Comparison of ENCODE assay signal across 21 cellular contexts in genomic region chr1:117582341-117582902, GRCh38.
"Had no signal": no experiment of that assay in that cellular context is flagged by ENCODE, and none has a peak within 500 bp of the region (broad histone marks: within the 10 kb centered on the region; RNA-seq: fewer than 3 reads in every experiment).

No MANE protein-coding gene starts in this region.

- DNase-seq: activated CD4-positive, alpha-beta T cell treated with anti-CD3 and anti-CD28 coated beads, Interleukin-2, amount 10 ng/mL, durations not matched to agents 24 days and 14 days; activated CD4-positive, CD25-positive, alpha-beta regulatory T cell; activated CD8-positive, alpha-beta T cell treated with anti-CD3 and anti-CD28 coated beads, Interleukin-2, amount 10 ng/mL, durations not matched to agents 7 days and 5 days; activated gamma-delta T cell; activated T-cell treated with anti-CD3 and anti-CD28 coated beads, Interleukin-2, amount 50 U/mL, for 4 hours; adrenal gland; foreskin keratinocyte; glutamatergic neuron; left colon; lower lobe of right lung; nephron progenitor cell; occipital lobe; retina; stimulated activated CD4-positive, alpha-beta T cell treated with anti-CD3 and anti-CD28 coated beads, Interleukin-2, amount 100 ng/mL, for 48 hours; testis had no signal

- H3K27me3 Mint-ChIP-seq: activated CD4-positive, alpha-beta T cell treated with anti-CD3 and anti-CD28 coated beads, Interleukin-2, amount 10 ng/mL, durations not matched to agents 24 days and 14 days; activated naive CD4-positive, alpha-beta T cell treated with anti-CD3 and anti-CD28 coated beads, Interleukin-2, amount 50 U/mL, for 24 hours had no signal

- H3K27ac Mint-ChIP-seq: activated CD4-positive, alpha-beta T cell treated with anti-CD3 and anti-CD28 coated beads, Interleukin-2, amount 10 ng/mL, durations not matched to agents 24 days and 14 days; activated CD8-positive, alpha-beta T cell treated with anti-CD3 and anti-CD28 coated beads, Interleukin-2, amount 10 ng/mL, durations not matched to agents 7 days and 5 days; mesothelial cell of epicardium; nephron progenitor cell; T-helper 2 cell treated with Interferon-gamma antibody and Interleukin-4, amounts not matched to agents 5 μg/mL and 100 μg/mL, for 36 hours had no signal

- H3K4me1 Mint-ChIP-seq: activated CD4-positive, alpha-beta T cell treated with anti-CD3 and anti-CD28 coated beads, Interleukin-2, amount 10 ng/mL, durations not matched to agents 24 days and 14 days; activated naive CD4-positive, alpha-beta T cell treated with anti-CD3 and anti-CD28 coated beads, Interleukin-2, amount 50 U/mL, for 24 hours; mesothelial cell of epicardium had no signal

- H3K9me3 Mint-ChIP-seq: activated CD4-positive, alpha-beta T cell treated with anti-CD3 and anti-CD28 coated beads, Interleukin-2, amount 10 ng/mL, durations not matched to agents 24 days and 14 days; activated naive CD4-positive, alpha-beta T cell treated with anti-CD3 and anti-CD28 coated beads, Interleukin-2, amount 50 U/mL, for 24 hours; activated T-cell treated with anti-CD3 and anti-CD28 coated beads, Interleukin-2, amount 50 U/mL, for 4 hours; mesothelial cell of epicardium; nephron progenitor cell; T-helper 2 cell treated with Interferon-gamma antibody and Interleukin-4, amounts not matched to agents 5 μg/mL and 100 μg/mL, for 36 hours had no signal

- H3K4me3 Mint-ChIP-seq: activated CD4-positive, alpha-beta T cell treated with anti-CD3 and anti-CD28 coated beads, Interleukin-2, amount 10 ng/mL, durations not matched to agents 24 days and 14 days; activated CD8-positive, alpha-beta T cell treated with anti-CD3 and anti-CD28 coated beads, Interleukin-2, amount 10 ng/mL, durations not matched to agents 7 days and 5 days; activated naive CD4-positive, alpha-beta T cell treated with anti-CD3 and anti-CD28 coated beads, Interleukin-2, amount 50 U/mL, for 24 hours; activated T-cell treated with anti-CD3 and anti-CD28 coated beads, Interleukin-2, amount 50 U/mL, for 4 hours; mesothelial cell of epicardium; nephron progenitor cell; T-helper 2 cell treated with Interferon-gamma antibody and Interleukin-4, amounts not matched to agents 5 μg/mL and 100 μg/mL, for 36 hours had no signal

- H3K36me3 Mint-ChIP-seq: activated naive CD4-positive, alpha-beta T cell treated with anti-CD3 and anti-CD28 coated beads, Interleukin-2, amount 50 U/mL, for 24 hours; mesothelial cell of epicardium had no signal

- ATAC-seq: activated CD8-positive, alpha-beta T cell treated with anti-CD3 and anti-CD28 coated beads, Interleukin-2, amount 10 ng/mL, durations not matched to agents 7 days and 5 days; activated T-cell treated with anti-CD3 and anti-CD28 coated beads, Interleukin-2, amount 50 U/mL, for 4 hours; body of pancreas; foreskin keratinocyte; left colon; lower lobe of right lung had no signal

- H3K4me3 ChIP-seq: adrenal gland, body of pancreas, lower lobe of right lung, SK-N-MC, skin epidermis, testis had no signal
